ENCODE assay signal across 10 cellular contexts in genomic region chr14:22002860-22003284, GRCh38.
DNase-seq lines count a peak whose midpoint lies in the region; ATAC-seq and TF ChIP-seq lines count a peak whose summit lies in the region.
"Had no signal": no experiment of that assay in that cellular context is flagged by ENCODE, and none has a peak within 500 bp of the region (broad histone marks: within the 10 kb centered on the region; RNA-seq: fewer than 3 reads in every experiment).

No MANE protein-coding gene starts in this region.

- no peaks in the 10 kb centered on the region for H3K27me3 ChIP-seq in body of pancreas

- 31 to 36% methylated on average over 10 of the region's 10 CpGs for WGBS in body of pancreas, 2 donors

- intact Hi-C loops in activated CD4-positive, alpha-beta T cell treated with anti-CD3 and anti-CD28 coated beads, Interleukin-2, amount 10 ng/mL, durations not matched to agents 24 days and 14 days (cut with micrococcal nuclease): loop anchor here (2.0 kb wide), 1 partner anchor 38 kb away; no protein-coding TSS in a partner anchor
- intact Hi-C loops in body of pancreas (cut with DNase I): no loop called here

- no peak for TF ChIP-seq POLR2A in body of pancreas (IDR thresholded peaks at IDR 0.05)

- peak overlapping the region; percentile 83 for H3K4me3 Mint-ChIP-seq in activated CD4-positive, alpha-beta T cell treated with anti-CD3 and anti-CD28 coated beads, Interleukin-2, amount 10 ng/mL, durations not matched to agents 24 days and 14 days
- H3K4me3 Mint-ChIP-seq: activated B cell treated with CpG ODN at 0.5 μM for 24 hours had no signal

- H3K36me3 Mint-ChIP-seq in activated CD4-positive, alpha-beta T cell treated with anti-CD3 and anti-CD28 coated beads, Interleukin-2, amount 10 ng/mL, durations not matched to agents 24 days and 14 days (ENCODE audit: low read depth): peaks cover 6% of the 10 kb centered on the region

- H3K36me3 ChIP-seq in body of pancreas (replicated peaks in 1 of 2; ENCODE audit: insufficient read depth in 1 of 2, low read depth in 2 of 2): no peaks in the 10 kb centered on the region

- ATAC-seq in HG03571 (IDR thresholded peaks at IDR 0.05; ENCODE audit: unreplicated experiment) (no peak), GM18861 (IDR thresholded peaks at IDR 0.05; ENCODE audit: unreplicated experiment) (no peak), body of pancreas (no peak)

- no peaks in the 10 kb centered on the region for H3K9me3 Mint-ChIP-seq in activated CD4-positive, alpha-beta T cell treated with anti-CD3 and anti-CD28 coated beads, Interleukin-2, amount 10 ng/mL, durations not matched to agents 24 days and 14 days
- H3K9me3 Mint-ChIP-seq: activated B cell treated with CpG ODN at 0.5 μM for 24 hours had no signal

- no peaks in the 10 kb centered on the region for H3K9me3 ChIP-seq in body of pancreas

- TF ChIP-seq CTCF in body of pancreas (IDR thresholded peaks at IDR 0.05): peak in 1 of 7 experiments; percentile 6

- H3K27me3 Mint-ChIP-seq in activated CD4-positive, alpha-beta T cell treated with anti-CD3 and anti-CD28 coated beads, Interleukin-2, amount 10 ng/mL, durations not matched to agents 24 days and 14 days: no peaks in the 10 kb centered on the region

- no peak overlapping the region for H3K27ac ChIP-seq in body of pancreas
- H3K27ac ChIP-seq: skin epidermis had no signal

- no peak overlapping the region for H3K4me3 ChIP-seq in body of pancreas
- H3K4me3 ChIP-seq: skin epidermis had no signal

- peak; percentile 13 to 37 for DNase-seq in SHP77 (lab: John Stamatoyannopoulos, UW)
- DNase-seq in SHP77 treated with DMSO at 0.1 percent for 48 hours (lab: John Stamatoyannopoulos, UW): no peak
- peak; percentile 91 for DNase-seq in activated CD4-positive, alpha-beta T cell treated with anti-CD3 and anti-CD28 coated beads, Interleukin-2, amount 10 ng/mL, durations not matched to agents 24 days and 14 days
- peak; percentile 36 for DNase-seq in effector CD8-positive, alpha-beta T cell (lab: John Stamatoyannopoulos, UW)
- peak; percentile 37 to 69 (median 38) for DNase-seq in stimulated activated CD4-positive, alpha-beta T cell treated with anti-CD3 and anti-CD28 coated beads, TNF-alpha, amount 100 ng/mL, for 24 hours (ENCODE audit: low read depth in 3 of 3)
- no peak for DNase-seq in body of pancreas
- DNase-seq: activated B cell treated with CpG ODN at 0.5 μM for 24 hours had no signal

- no peaks in the 10 kb centered on the region for H3K4me1 ChIP-seq in body of pancreas

- peak overlapping the region; percentile 74 for H3K27ac Mint-ChIP-seq in activated CD4-positive, alpha-beta T cell treated with anti-CD3 and anti-CD28 coated beads, Interleukin-2, amount 10 ng/mL, durations not matched to agents 24 days and 14 days
- H3K27ac Mint-ChIP-seq: activated B cell treated with CpG ODN at 0.5 μM for 24 hours had no signal

- peaks cover 27% of the 10 kb centered on the region for H3K4me1 Mint-ChIP-seq in activated CD4-positive, alpha-beta T cell treated with anti-CD3 and anti-CD28 coated beads, Interleukin-2, amount 10 ng/mL, durations not matched to agents 24 days and 14 days
- H3K4me1 Mint-ChIP-seq: activated B cell treated with CpG ODN at 0.5 μM for 24 hours had no signal

Comparison
In these comparisons a context has a peak if more than half of its experiments do, and no peak if none do; other contexts are left out.
1. DNase-seq: peak in SHP77 (2 of 2), activated CD4-positive, alpha-beta T cell treated with anti-CD3 and anti-CD28 coated beads, Interleukin-2, amount 10 ng/mL, durations not matched to agents 24 days and 14 days (single experiment), effector CD8-positive, alpha-beta T cell (single experiment) and stimulated activated CD4-positive, alpha-beta T cell treated with anti-CD3 and anti-CD28 coated beads, TNF-alpha, amount 100 ng/mL, for 24 hours (3 of 3); none in SHP77 treated with DMSO at 0.1 percent for 48 hours (single experiment) and body of pancreas (0 of 4).